Comparison of ENCODE assay signal across 1 cellular context in the genomic region with DNA sequence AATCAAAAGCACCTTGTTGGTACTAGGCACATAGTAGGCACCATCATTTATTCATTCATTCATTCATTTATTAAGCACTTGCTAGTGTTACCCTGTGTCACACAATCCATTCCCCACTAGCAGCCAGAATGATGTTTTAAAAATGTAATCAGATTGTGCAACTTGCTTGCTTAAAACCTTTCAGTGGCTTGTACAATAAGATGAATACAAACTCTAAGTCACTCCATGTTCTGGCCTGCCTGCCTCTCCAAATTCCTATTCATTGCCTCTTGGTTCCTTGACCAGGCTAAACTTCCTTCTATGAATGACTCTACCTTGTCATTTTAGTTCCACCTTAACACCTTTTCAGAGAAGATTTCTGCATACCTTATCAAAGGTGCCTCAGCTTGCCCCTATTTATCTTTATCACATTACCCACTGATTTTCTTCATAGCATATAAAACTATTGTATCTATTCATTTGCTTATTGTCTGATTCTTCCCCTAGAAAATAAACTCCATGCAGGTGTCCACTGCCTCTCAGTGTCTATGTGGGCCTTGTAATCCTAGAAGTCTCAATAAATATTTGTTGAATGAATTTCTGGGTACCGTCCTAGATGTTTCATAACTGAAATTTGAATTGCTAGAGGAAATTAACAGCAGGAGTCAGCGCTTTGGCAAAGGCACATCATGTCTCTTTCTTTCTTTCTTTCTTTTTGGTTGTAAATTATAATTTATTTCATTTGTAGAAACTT.
TF ChIP-seq lines count a peak whose summit lies in the region.

No MANE protein-coding gene starts in this region.

TF ChIP-seq in WTC11, 78 proteins besides CTCF, POLR2A, EP300 and RAD21 (continued from another document):
- TF ChIP-seq ZNF671 (CRISPR knock-in tag; IDR thresholded peaks at IDR 0.05): no peak
- TF ChIP-seq, protein P1, sequence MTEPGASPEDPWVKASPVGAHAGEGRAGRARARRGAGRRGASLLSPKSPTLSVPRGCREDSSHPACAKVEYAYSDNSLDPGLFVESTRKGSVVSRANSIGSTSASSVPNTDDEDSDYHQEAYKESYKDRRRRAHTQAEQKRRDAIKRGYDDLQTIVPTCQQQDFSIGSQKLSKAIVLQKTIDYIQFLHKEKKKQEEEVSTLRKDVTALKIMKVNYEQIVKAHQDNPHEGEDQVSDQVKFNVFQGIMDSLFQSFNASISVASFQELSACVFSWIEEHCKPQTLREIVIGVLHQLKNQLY (CRISPR knock-in tag; IDR thresholded peaks at IDR 0.05): no peak
- no peak for TF ChIP-seq OVOL2 (CRISPR knock-in tag; IDR thresholded peaks at IDR 0.05; ENCODE audit: borderline replicate concordance)
- no peak for TF ChIP-seq HMGA2 (CRISPR knock-in tag; IDR thresholded peaks at IDR 0.05)
- TF ChIP-seq SOX15 (CRISPR knock-in tag; IDR thresholded peaks at IDR 0.05): no peak
- no peak for TF ChIP-seq ATF1 (CRISPR knock-in tag; IDR thresholded peaks at IDR 0.05)
- no peak for TF ChIP-seq KAT7 (CRISPR knock-in tag; IDR thresholded peaks at IDR 0.05; ENCODE audit: borderline replicate concordance)
- TF ChIP-seq ERG (CRISPR knock-in tag; IDR thresholded peaks at IDR 0.05): no peak
- TF ChIP-seq TP53 (CRISPR knock-in tag; IDR thresholded peaks at IDR 0.05): no peak
- TF ChIP-seq, protein P2, sequence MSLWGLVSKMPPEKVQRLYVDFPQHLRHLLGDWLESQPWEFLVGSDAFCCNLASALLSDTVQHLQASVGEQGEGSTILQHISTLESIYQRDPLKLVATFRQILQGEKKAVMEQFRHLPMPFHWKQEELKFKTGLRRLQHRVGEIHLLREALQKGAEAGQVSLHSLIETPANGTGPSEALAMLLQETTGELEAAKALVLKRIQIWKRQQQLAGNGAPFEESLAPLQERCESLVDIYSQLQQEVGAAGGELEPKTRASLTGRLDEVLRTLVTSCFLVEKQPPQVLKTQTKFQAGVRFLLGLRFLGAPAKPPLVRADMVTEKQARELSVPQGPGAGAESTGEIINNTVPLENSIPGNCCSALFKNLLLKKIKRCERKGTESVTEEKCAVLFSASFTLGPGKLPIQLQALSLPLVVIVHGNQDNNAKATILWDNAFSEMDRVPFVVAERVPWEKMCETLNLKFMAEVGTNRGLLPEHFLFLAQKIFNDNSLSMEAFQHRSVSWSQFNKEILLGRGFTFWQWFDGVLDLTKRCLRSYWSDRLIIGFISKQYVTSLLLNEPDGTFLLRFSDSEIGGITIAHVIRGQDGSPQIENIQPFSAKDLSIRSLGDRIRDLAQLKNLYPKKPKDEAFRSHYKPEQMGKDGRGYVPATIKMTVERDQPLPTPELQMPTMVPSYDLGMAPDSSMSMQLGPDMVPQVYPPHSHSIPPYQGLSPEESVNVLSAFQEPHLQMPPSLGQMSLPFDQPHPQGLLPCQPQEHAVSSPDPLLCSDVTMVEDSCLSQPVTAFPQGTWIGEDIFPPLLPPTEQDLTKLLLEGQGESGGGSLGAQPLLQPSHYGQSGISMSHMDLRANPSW (CRISPR knock-in tag; conservative IDR thresholded peaks at IDR 0.05; ENCODE audit: low read depth): no peak
- no peak for TF ChIP-seq ELF4 (CRISPR knock-in tag; IDR thresholded peaks at IDR 0.05; ENCODE audit: low read depth)
- TF ChIP-seq SMAD3 (CRISPR knock-in tag; IDR thresholded peaks at IDR 0.05; ENCODE audit: borderline replicate concordance): no peak
- no peak for TF ChIP-seq MXD4 (CRISPR knock-in tag; IDR thresholded peaks at IDR 0.05; ENCODE audit: borderline replicate concordance)
- no peak for TF ChIP-seq JUN (CRISPR knock-in tag; IDR thresholded peaks at IDR 0.05)
- no peak for TF ChIP-seq TCF7 (CRISPR knock-in tag; IDR thresholded peaks at IDR 0.05; ENCODE audit: low read depth)
